Comparison of ENCODE assay signal across 10 cellular contexts in genomic region chr22:49838771-49839717, GRCh38. TPM values are rescaled to one million over a fixed set of nuclear protein-coding genes. Genes with fewer than 3 reads are reported as not detected.
DNase-seq lines count a peak whose midpoint lies in the region; ATAC-seq lines count a peak whose summit lies in the region.
"Had no signal": no experiment of that assay in that cellular context is flagged by ENCODE, and none has a peak within 500 bp of the region (broad histone marks: within the 10 kb centered on the region; RNA-seq: fewer than 3 reads in every experiment).

No MANE protein-coding gene starts in this region.

- H3K36me3 Mint-ChIP-seq in activated T-helper 1 cell treated with anti-CD3 and anti-CD28 coated beads, Interleukin-12 subunit alpha, Interleukin-12 subunit beta, Interleukin-2, Interleukin-4 antibody, amounts not matched to agents 30 ng/mL and 10 ng/mL and 1 ng/mL, durations not matched to agents 14 hours and 24 hours and 36 hours (ENCODE audit: low read depth): no peaks in the 10 kb centered on the region

- H3K27ac Mint-ChIP-seq in activated T-helper 1 cell treated with anti-CD3 and anti-CD28 coated beads, Interleukin-12 subunit alpha, Interleukin-12 subunit beta, Interleukin-2, Interleukin-4 antibody, amounts not matched to agents 30 ng/mL and 10 ng/mL and 1 ng/mL, durations not matched to agents 14 hours and 24 hours and 36 hours: peak overlapping the region; percentile 87

- intact Hi-C loops in activated T-helper 1 cell treated with anti-CD3 and anti-CD28 coated beads, Interleukin-12 subunit alpha, Interleukin-12 subunit beta, Interleukin-2, Interleukin-4 antibody, amounts not matched to agents 30 ng/mL and 10 ng/mL and 1 ng/mL, durations not matched to agents 14 hours and 24 hours and 36 hours (cut with micrococcal nuclease): loop anchor here (1.0 to 5.0 kb wide), 6 partner anchors 9 to 138 kb away; partner anchors contain the start of gene ZBED4

- WGBS in thymus: 30% methylated on average over 29 of the region's 29 CpGs

- H3K4me1 Mint-ChIP-seq in activated T-helper 1 cell treated with anti-CD3 and anti-CD28 coated beads, Interleukin-12 subunit alpha, Interleukin-12 subunit beta, Interleukin-2, Interleukin-4 antibody, amounts not matched to agents 30 ng/mL and 10 ng/mL and 1 ng/mL, durations not matched to agents 14 hours and 24 hours and 36 hours (ENCODE audit: low read depth): peaks cover 28% of the 10 kb centered on the region

- H3K9me3 ChIP-seq in mucosa of rectum (ENCODE audit: control insufficient read depth in 2 of 2, low read length in 2 of 2) (no peaks in the 10 kb centered on the region), thymus (ENCODE audit: control insufficient read depth) (no peaks in the 10 kb centered on the region)

- no peak overlapping the region for H3K4me3 ChIP-seq in mucosa of rectum (ENCODE audit: low read length in 2 of 2)
- H3K4me3 ChIP-seq in thymus (ENCODE audit: low read length): peak overlapping the region; percentile 10

- no peaks in the 10 kb centered on the region for H3K9me3 Mint-ChIP-seq in activated T-helper 1 cell treated with anti-CD3 and anti-CD28 coated beads, Interleukin-12 subunit alpha, Interleukin-12 subunit beta, Interleukin-2, Interleukin-4 antibody, amounts not matched to agents 30 ng/mL and 10 ng/mL and 1 ng/mL, durations not matched to agents 14 hours and 24 hours and 36 hours

- peak overlapping the region; percentile 68 for H3K4me3 Mint-ChIP-seq in activated T-helper 1 cell treated with anti-CD3 and anti-CD28 coated beads, Interleukin-12 subunit alpha, Interleukin-12 subunit beta, Interleukin-2, Interleukin-4 antibody, amounts not matched to agents 30 ng/mL and 10 ng/mL and 1 ng/mL, durations not matched to agents 14 hours and 24 hours and 36 hours

- H3K27ac ChIP-seq in mucosa of rectum (ENCODE audit: low read depth in 2 of 2, low read length in 2 of 2) (peak overlapping the region; percentile 22 to 56), thymus (ENCODE audit: low read depth) (peak overlapping the region; percentile 73)
- H3K27ac ChIP-seq: 22Rv1 had no signal

- DNase-seq in NK-92 (lab: John Stamatoyannopoulos, UW; ENCODE audit: unreplicated experiment) (peak; percentile 23), EL (no peak), NCI-H1436 (lab: John Stamatoyannopoulos, UW) (no peak)
- no peak for DNase-seq in NK-92 treated with Interleukin-12 subunit alpha and Interleukin-12 subunit beta, amount 100 ng/mL, for 24 hours (lab: John Stamatoyannopoulos, UW)
- peak; percentile 85 for DNase-seq in activated T-helper 1 cell treated with anti-CD3 and anti-CD28 coated beads, Interleukin-12 subunit alpha, Interleukin-12 subunit beta, Interleukin-2, Interleukin-4 antibody, amounts not matched to agents 30 ng/mL and 10 ng/mL and 1 ng/mL, durations not matched to agents 14 hours and 24 hours and 36 hours (ENCODE audit: low spot score)

- H3K27me3 ChIP-seq in mucosa of rectum (ENCODE audit: control insufficient read depth in 2 of 2, insufficient read depth in 2 of 2, low read length in 2 of 2) (no peaks in the 10 kb centered on the region), thymus (ENCODE audit: control insufficient read depth, insufficient read depth) (no peaks in the 10 kb centered on the region)

- no peaks in the 10 kb centered on the region for H3K4me1 ChIP-seq in mucosa of rectum (ENCODE audit: control insufficient read depth in 2 of 2, insufficient read depth in 2 of 2, low read length in 2 of 2)
- peaks cover 10% of the 10 kb centered on the region for H3K4me1 ChIP-seq in thymus (ENCODE audit: control insufficient read depth, insufficient read depth, low read length)

- H3K36me3 ChIP-seq in mucosa of rectum (ENCODE audit: control insufficient read depth in 2 of 2, insufficient read depth in 2 of 2, low read length in 2 of 2) (no peaks in the 10 kb centered on the region), thymus (ENCODE audit: control insufficient read depth, insufficient read depth) (peaks cover 4% of the 10 kb centered on the region)

- no peak overlapping the region for H3K9ac ChIP-seq in mucosa of rectum (ENCODE audit: low read depth in 1 of 2, low read length in 2 of 2)

- no peak for ATAC-seq in HG03469 (IDR thresholded peaks at IDR 0.05; ENCODE audit: unreplicated experiment)
- ATAC-seq: Panc1 had no signal

- peaks cover 4% of the 10 kb centered on the region for H3K27me3 Mint-ChIP-seq in activated T-helper 1 cell treated with anti-CD3 and anti-CD28 coated beads, Interleukin-12 subunit alpha, Interleukin-12 subunit beta, Interleukin-2, Interleukin-4 antibody, amounts not matched to agents 30 ng/mL and 10 ng/mL and 1 ng/mL, durations not matched to agents 14 hours and 24 hours and 36 hours (ENCODE audit: insufficient read depth)

RNA-seq across cellular contexts. Expression of gene BRD1, which starts 11.4 kb away (rescaled TPM):
- total RNA-seq in activated T-helper 1 cell treated with anti-CD3 and anti-CD28 coated beads, Interleukin-12 subunit alpha, Interleukin-12 subunit beta, Interleukin-2, Interleukin-4 antibody, amounts not matched to agents 30 ng/mL and 10 ng/mL and 1 ng/mL, durations not matched to agents 14 hours and 24 hours and 36 hours: 45.5 and 46.8 TPM in 2 replicates
- 43.6 TPM for polyA plus RNA-seq in thymus

RNA-seq across cellular contexts. Expression of gene ZBED4, which starts 14.6 kb away (rescaled TPM):
- total RNA-seq in activated T-helper 1 cell treated with anti-CD3 and anti-CD28 coated beads, Interleukin-12 subunit alpha, Interleukin-12 subunit beta, Interleukin-2, Interleukin-4 antibody, amounts not matched to agents 30 ng/mL and 10 ng/mL and 1 ng/mL, durations not matched to agents 14 hours and 24 hours and 36 hours: 19.4 and 20.9 TPM in 2 replicates
- polyA plus RNA-seq in thymus: 6.4 TPM

Comparison
In these comparisons a context has a peak if more than half of its experiments do, and no peak if none do; other contexts are left out.
1. DNase-seq: peak in NK-92 (single experiment) and activated T-helper 1 cell treated with anti-CD3 and anti-CD28 coated beads, Interleukin-12 subunit alpha, Interleukin-12 subunit beta, Interleukin-2, Interleukin-4 antibody, amounts not matched to agents 30 ng/mL and 10 ng/mL and 1 ng/mL, durations not matched to agents 14 hours and 24 hours and 36 hours (single experiment); none in NK-92 treated with Interleukin-12 subunit alpha and Interleukin-12 subunit beta, amount 100 ng/mL, for 24 hours (single experiment), EL (single experiment) and NCI-H1436 (single experiment).